19 cellular contexts compared by ENCODE assay signal in the genomic region with DNA sequence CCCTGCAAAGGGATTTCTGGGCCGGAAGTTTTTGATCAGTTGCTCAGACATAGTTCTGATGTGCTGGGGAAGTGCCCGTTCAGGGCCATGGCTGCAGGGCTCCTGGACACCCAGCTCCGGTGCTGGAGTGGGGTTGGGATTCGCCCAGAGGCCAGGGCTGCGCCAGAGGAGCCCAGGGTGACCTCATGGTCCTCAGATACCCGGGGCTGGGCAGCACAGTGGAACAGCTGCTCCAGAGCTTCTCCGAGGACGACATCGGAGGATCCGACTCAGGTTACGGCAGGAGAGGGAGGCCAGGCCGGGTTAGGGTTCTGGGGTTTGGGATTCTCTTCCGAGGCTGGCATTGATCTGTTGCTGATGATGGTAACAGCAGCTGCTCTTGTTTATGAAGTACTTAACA. TPM values are rescaled to one million over a fixed set of nuclear protein-coding genes. Genes with fewer than 3 reads are reported as not detected.
A peak's percentile ranks its signal among the peaks of the same experiment; 100 is the strongest.
DNase-seq lines count a peak whose midpoint lies in the region; ATAC-seq and TF ChIP-seq lines count a peak whose summit lies in the region.
"Had no signal": no experiment of that assay in that cellular context is flagged by ENCODE, and none has a peak within 500 bp of the region (broad histone marks: within the 10 kb centered on the region; RNA-seq: fewer than 3 reads in every experiment).

No MANE protein-coding gene starts in this region.

- intact Hi-C loops in left colon (cut with DNase I, micrococcal nuclease) (no loop called here), sigmoid colon (cut with DNase I) (no loop called here)

- H3K27me3 ChIP-seq in HUES64 (ENCODE audit: insufficient read depth, low read length) = no peaks in the 10 kb centered on the region
- H3K27me3 ChIP-seq in NT2/D1 (ENCODE audit: insufficient read depth, insufficient read length) = no peaks in the 10 kb centered on the region
- H3K27me3 ChIP-seq in sigmoid colon = no peaks in the 10 kb centered on the region
- no peaks in the 10 kb centered on the region for H3K27me3 ChIP-seq in brain microvascular endothelial cell (replicated peaks)
- H3K27me3 ChIP-seq: right lobe of liver, upper lobe of right lung had no signal

- WGBS in HUES64 = 88% methylated on average over 13 of the region's 13 CpGs
- WGBS in sigmoid colon, 2 donors = 38 to 75% methylated on average over 13 of the region's 13 CpGs

- in situ Hi-C loops in brain microvascular endothelial cell (cut with HindIII; ENCODE audit: low pct_ligation_motif_present, low sequenced_read_pairs) = no loop called here

- H3K4me1 ChIP-seq in HUES64 (ENCODE audit: insufficient read depth, low read length) (peaks cover 46% of the 10 kb centered on the region), NT2/D1 (ENCODE audit: insufficient read depth, insufficient read length) (peaks cover 56% of the 10 kb centered on the region), sigmoid colon (peaks cover 0 to 76% (median 66%) of the 10 kb centered on the region in 4 donors)

- H3K36me3 ChIP-seq in HUES64 (ENCODE audit: insufficient read depth, low read length) (no peaks in the 10 kb centered on the region), NT2/D1 (ENCODE audit: insufficient read depth, insufficient read length, low read length) (peaks cover 7% of the 10 kb centered on the region), sigmoid colon (no peaks in the 10 kb centered on the region), brain microvascular endothelial cell (replicated peaks) (no peaks in the 10 kb centered on the region)
- H3K36me3 ChIP-seq: right lobe of liver, upper lobe of right lung had no signal

- H3K27ac ChIP-seq in HUES64 (ENCODE audit: low read depth, low read length) (peak overlapping the region; percentile 56; the same call in 1 of the 2 replicates), sigmoid colon (peak overlapping the region in 3 of 4 donors; percentile 55 to 69 (median 57)), brain microvascular endothelial cell (no peak overlapping the region)
- H3K27ac ChIP-seq: right lobe of liver, upper lobe of right lung had no signal

- no peak for TF ChIP-seq EP300 in sigmoid colon (IDR thresholded peaks at IDR 0.05)

- ATAC-seq in left colon = peak; percentile 14
- ATAC-seq: activated CD8-positive, alpha-beta T cell treated with anti-CD3 and anti-CD28 coated beads for 36 hours; left lobe of liver; naive thymus-derived CD4-positive, alpha-beta T cell; upper lobe of right lung had no signal

- H3K9me3 ChIP-seq in HUES64 (ENCODE audit: insufficient read depth, low read depth, low read length) (no peaks in the 10 kb centered on the region), NT2/D1 (ENCODE audit: insufficient read depth, low read length) (no peaks in the 10 kb centered on the region), sigmoid colon (no peaks in the 10 kb centered on the region)
- H3K9me3 ChIP-seq: right lobe of liver, upper lobe of right lung had no signal

- TF ChIP-seq POLR2A in sigmoid colon (IDR thresholded peaks at IDR 0.05) = no peak

- DNase-seq in NT2/D1 (ENCODE audit: low read depth, low spot score) (no peak), left colon (no peak), sigmoid colon (no peak), brain microvascular endothelial cell (no peak), hepatic stellate cell (ENCODE audit: low spot score) (no peak)
- DNase-seq in activated effector memory CD4-positive, alpha-beta T cell treated with Interleukin-2 at 50 U/mL for 16 hours = no peak
- DNase-seq: activated CD8-positive, alpha-beta T cell treated with anti-CD3 and anti-CD28 coated beads for 36 hours; AML-193; cerebellar nuclear complex; Karpas-422; naive thymus-derived CD4-positive, alpha-beta T cell; NCI-H1694; right lobe of liver; stimulated activated CD4-positive, alpha-beta T cell treated with anti-CD3 and anti-CD28 coated beads, Interleukin-4, amount 100 ng/mL, for 24 hours; upper lobe of right lung had no signal

- TF ChIP-seq CTCF in sigmoid colon (IDR thresholded peaks at IDR 0.05) = no peak
- no peak for TF ChIP-seq CTCF in brain microvascular endothelial cell (IDR thresholded peaks at IDR 0.05; ENCODE audit: low read depth, low read length, missing control alignments)

- H3K4me3 ChIP-seq in HUES64 (ENCODE audit: low read length) (no peak overlapping the region), NT2/D1 (ENCODE audit: insufficient read length, low read depth) (no peak overlapping the region), sigmoid colon (no peak overlapping the region), brain microvascular endothelial cell (ENCODE audit: low read depth, low read length) (no peak overlapping the region)
- H3K4me3 ChIP-seq: right lobe of liver, SK-N-MC, upper lobe of right lung had no signal

- no peak overlapping the region for H3K9ac ChIP-seq in HUES64 (ENCODE audit: low read depth, low read length)
- H3K9ac ChIP-seq in NT2/D1 (ENCODE audit: insufficient read length, low read depth) = peak overlapping the region; percentile 17

RNA-seq across cellular contexts. Expression of a gene that starts 20.9 kb away (rescaled TPM):
- polyA plus RNA-seq in HUES64 (2013, experiment 1 of 2) = 104 TPM
- 111 TPM for polyA plus RNA-seq in HUES64 (2013, experiment 2 of 2)
- total RNA-seq in left colon (10 to 100 TPM; 48.3 to 58.3 TPM), sigmoid colon (10 to 100 TPM; 18.1 to 24.9 (median 20.8) TPM)
- 10 to 100 TPM; 21.6 to 51.8 (median 29.4) TPM for polyA plus RNA-seq in sigmoid colon

RNA-seq across cellular contexts. Expression of a gene that starts 36.2 kb away (rescaled TPM):
- polyA plus RNA-seq in HUES64 (2013, experiment 1 of 2) = 28.6 TPM
- polyA plus RNA-seq in HUES64 (2013, experiment 2 of 2) = 32.5 TPM
- total RNA-seq in left colon = 10 to 100 TPM; 57.8 to 64.8 TPM
- 10 to 100 TPM; 26.5 to 36.0 (median 28.3) TPM for total RNA-seq in sigmoid colon
- 10 to 100 TPM; 19.4 to 61.3 (median 21.0) TPM for polyA plus RNA-seq in sigmoid colon

RNA-seq across cellular contexts. Expression of a gene that starts 36.4 kb away (rescaled TPM):
- polyA plus RNA-seq in HUES64 (2013, experiment 1 of 2) = 16.0 TPM
- 15.5 TPM for polyA plus RNA-seq in HUES64 (2013, experiment 2 of 2)
- total RNA-seq in left colon = 10 to 100 TPM; 23.0 to 24.6 TPM
- total RNA-seq in sigmoid colon = 10 to 100 TPM; 18.8 to 28.5 (median 26.0) TPM
- polyA plus RNA-seq in sigmoid colon = 10 to 100 TPM in 2 of 3 donors, 1 to 10 TPM in 1; 9.6 to 22.6 (median 15.5) TPM

RNA-seq across cellular contexts. Expression of a gene that starts 44.0 kb away (rescaled TPM):
- not detected for polyA plus RNA-seq in HUES64 (2013, experiment 1 of 2)
- not detected for polyA plus RNA-seq in HUES64 (2013, experiment 2 of 2)
- total RNA-seq in left colon (under 1 TPM; 0.49 to 0.98 TPM), sigmoid colon (1 to 10 TPM in 2 of 4 donors, under 1 TPM in 1, not detected in 1; 0.99 to 2.1 (median 2.0) TPM)
- polyA plus RNA-seq in sigmoid colon = 1 to 10 TPM in 2 of 3 donors, under 1 TPM in 1; 0.92 to 3.3 (median 1.2) TPM
- total RNA-seq: endothelial cell of umbilical vein had no signal
- polyA plus RNA-seq: endothelial cell of umbilical vein had no signal

RNA-seq across cellular contexts. Expression of a gene that starts 56.2 kb away (rescaled TPM):
- 23.3 TPM for polyA plus RNA-seq in HUES64 (2013, experiment 1 of 2)
- 24.2 TPM for polyA plus RNA-seq in HUES64 (2013, experiment 2 of 2)
- total RNA-seq in left colon (10 to 100 TPM; 16.9 to 19.5 TPM), sigmoid colon (10 to 100 TPM; 14.1 to 35.3 (median 28.9) TPM)
- 10 to 100 TPM; 10.8 to 21.8 (median 15.3) TPM for polyA plus RNA-seq in sigmoid colon
